ENCODE assay signal across 1 cellular context in genomic region chr12:67647547-67648305, GRCh38.
TF ChIP-seq lines count a peak whose summit lies in the region.

No MANE protein-coding gene starts in this region.

TF ChIP-seq in HepG2, 621 proteins besides CTCF, POLR2A, EP300 and RAD21 (continued from another document and continues in another):
- TF ChIP-seq, protein P1, sequence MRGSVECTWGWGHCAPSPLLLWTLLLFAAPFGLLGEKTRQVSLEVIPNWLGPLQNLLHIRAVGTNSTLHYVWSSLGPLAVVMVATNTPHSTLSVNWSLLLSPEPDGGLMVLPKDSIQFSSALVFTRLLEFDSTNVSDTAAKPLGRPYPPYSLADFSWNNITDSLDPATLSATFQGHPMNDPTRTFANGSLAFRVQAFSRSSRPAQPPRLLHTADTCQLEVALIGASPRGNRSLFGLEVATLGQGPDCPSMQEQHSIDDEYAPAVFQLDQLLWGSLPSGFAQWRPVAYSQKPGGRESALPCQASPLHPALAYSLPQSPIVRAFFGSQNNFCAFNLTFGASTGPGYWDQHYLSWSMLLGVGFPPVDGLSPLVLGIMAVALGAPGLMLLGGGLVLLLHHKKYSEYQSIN (CRISPR knock-in tag; IDR thresholded peaks at IDR 0.05; ENCODE audit: borderline replicate concordance), result no peak
- no peak for TF ChIP-seq SPEN (CRISPR knock-in tag; IDR thresholded peaks at IDR 0.05; ENCODE audit: low read depth)
- TF ChIP-seq, protein P2, sequence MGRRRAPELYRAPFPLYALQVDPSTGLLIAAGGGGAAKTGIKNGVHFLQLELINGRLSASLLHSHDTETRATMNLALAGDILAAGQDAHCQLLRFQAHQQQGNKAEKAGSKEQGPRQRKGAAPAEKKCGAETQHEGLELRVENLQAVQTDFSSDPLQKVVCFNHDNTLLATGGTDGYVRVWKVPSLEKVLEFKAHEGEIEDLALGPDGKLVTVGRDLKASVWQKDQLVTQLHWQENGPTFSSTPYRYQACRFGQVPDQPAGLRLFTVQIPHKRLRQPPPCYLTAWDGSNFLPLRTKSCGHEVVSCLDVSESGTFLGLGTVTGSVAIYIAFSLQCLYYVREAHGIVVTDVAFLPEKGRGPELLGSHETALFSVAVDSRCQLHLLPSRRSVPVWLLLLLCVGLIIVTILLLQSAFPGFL (CRISPR knock-in tag; IDR thresholded peaks at IDR 0.05), result no peak
- no peak for TF ChIP-seq MYNN (CRISPR knock-in tag; IDR thresholded peaks at IDR 0.05; ENCODE audit: low read depth)
- TF ChIP-seq, protein P3, sequence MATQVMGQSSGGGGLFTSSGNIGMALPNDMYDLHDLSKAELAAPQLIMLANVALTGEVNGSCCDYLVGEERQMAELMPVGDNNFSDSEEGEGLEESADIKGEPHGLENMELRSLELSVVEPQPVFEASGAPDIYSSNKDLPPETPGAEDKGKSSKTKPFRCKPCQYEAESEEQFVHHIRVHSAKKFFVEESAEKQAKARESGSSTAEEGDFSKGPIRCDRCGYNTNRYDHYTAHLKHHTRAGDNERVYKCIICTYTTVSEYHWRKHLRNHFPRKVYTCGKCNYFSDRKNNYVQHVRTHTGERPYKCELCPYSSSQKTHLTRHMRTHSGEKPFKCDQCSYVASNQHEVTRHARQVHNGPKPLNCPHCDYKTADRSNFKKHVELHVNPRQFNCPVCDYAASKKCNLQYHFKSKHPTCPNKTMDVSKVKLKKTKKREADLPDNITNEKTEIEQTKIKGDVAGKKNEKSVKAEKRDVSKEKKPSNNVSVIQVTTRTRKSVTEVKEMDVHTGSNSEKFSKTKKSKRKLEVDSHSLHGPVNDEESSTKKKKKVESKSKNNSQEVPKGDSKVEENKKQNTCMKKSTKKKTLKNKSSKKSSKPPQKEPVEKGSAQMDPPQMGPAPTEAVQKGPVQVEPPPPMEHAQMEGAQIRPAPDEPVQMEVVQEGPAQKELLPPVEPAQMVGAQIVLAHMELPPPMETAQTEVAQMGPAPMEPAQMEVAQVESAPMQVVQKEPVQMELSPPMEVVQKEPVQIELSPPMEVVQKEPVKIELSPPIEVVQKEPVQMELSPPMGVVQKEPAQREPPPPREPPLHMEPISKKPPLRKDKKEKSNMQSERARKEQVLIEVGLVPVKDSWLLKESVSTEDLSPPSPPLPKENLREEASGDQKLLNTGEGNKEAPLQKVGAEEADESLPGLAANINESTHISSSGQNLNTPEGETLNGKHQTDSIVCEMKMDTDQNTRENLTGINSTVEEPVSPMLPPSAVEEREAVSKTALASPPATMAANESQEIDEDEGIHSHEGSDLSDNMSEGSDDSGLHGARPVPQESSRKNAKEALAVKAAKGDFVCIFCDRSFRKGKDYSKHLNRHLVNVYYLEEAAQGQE (IDR thresholded peaks at IDR 0.05; ENCODE audit: borderline replicate concordance in 1 of 2, low read depth in 1 of 2, low read length in 2 of 2), result no peak
- no peak for TF ChIP-seq SNAI1 (CRISPR knock-in tag; IDR thresholded peaks at IDR 0.05; ENCODE audit: borderline replicate concordance)
- no peak for TF ChIP-seq ZNF230 (CRISPR knock-in tag; IDR thresholded peaks at IDR 0.05)
- TF ChIP-seq AGO2 (optimal IDR thresholded peaks at IDR 0.05; ENCODE audit: low read depth, low read length), result no peak
- no peak for TF ChIP-seq ZKSCAN1 (IDR thresholded peaks at IDR 0.05; ENCODE audit: low read length)
- no peak for TF ChIP-seq NFRKB (IDR thresholded peaks at IDR 0.05)
- no peak for TF ChIP-seq HMGA1 (CRISPR knock-in tag; conservative IDR thresholded peaks at IDR 0.05)
- TF ChIP-seq ZBTB21 (CRISPR knock-in tag; IDR thresholded peaks at IDR 0.05), result no peak
- no peak for TF ChIP-seq ZNF557 (CRISPR knock-in tag; IDR thresholded peaks at IDR 0.05)
- TF ChIP-seq, protein P4, sequence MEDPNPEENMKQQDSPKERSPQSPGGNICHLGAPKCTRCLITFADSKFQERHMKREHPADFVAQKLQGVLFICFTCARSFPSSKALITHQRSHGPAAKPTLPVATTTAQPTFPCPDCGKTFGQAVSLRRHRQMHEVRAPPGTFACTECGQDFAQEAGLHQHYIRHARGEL (CRISPR knock-in tag; IDR thresholded peaks at IDR 0.05), result no peak
- TF ChIP-seq, protein P5, sequence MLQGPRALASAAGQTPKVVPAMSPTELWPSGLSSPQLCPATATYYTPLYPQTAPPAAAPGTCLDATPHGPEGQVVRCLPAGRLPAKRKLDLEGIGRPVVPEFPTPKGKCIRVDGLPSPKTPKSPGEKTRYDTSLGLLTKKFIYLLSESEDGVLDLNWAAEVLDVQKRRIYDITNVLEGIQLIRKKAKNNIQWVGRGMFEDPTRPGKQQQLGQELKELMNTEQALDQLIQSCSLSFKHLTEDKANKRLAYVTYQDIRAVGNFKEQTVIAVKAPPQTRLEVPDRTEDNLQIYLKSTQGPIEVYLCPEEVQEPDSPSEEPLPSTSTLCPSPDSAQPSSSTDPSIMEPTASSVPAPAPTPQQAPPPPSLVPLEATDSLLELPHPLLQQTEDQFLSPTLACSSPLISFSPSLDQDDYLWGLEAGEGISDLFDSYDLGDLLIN (CRISPR knock-in tag; IDR thresholded peaks at IDR 0.05; ENCODE audit: borderline replicate concordance), result no peak
- TF ChIP-seq ZNF282 (IDR thresholded peaks at IDR 0.05; ENCODE audit: partially characterized antibody), result no peak
- TF ChIP-seq NR2F2 (IDR thresholded peaks at IDR 0.05; ENCODE audit: borderline replicate concordance, low read depth), result no peak
- no peak for TF ChIP-seq FOXK1 (CRISPR knock-in tag; IDR thresholded peaks at IDR 0.05; ENCODE audit: borderline replicate concordance, low read depth)
- TF ChIP-seq ZNF276 (CRISPR knock-in tag; IDR thresholded peaks at IDR 0.05; ENCODE audit: low read depth), result 0 out of 2 replicates have a peak, but pooled peaks have one; percentile 13
- no peak for TF ChIP-seq KLF6 (CRISPR knock-in tag; IDR thresholded peaks at IDR 0.05)
- TF ChIP-seq AKAP8 (CRISPR knock-in tag; IDR thresholded peaks at IDR 0.05), result no peak
- TF ChIP-seq SMARCE1 (IDR thresholded peaks at IDR 0.05; ENCODE audit: borderline replicate concordance), result no peak
- no peak for TF ChIP-seq RORA (CRISPR knock-in tag; IDR thresholded peaks at IDR 0.05)
- TF ChIP-seq THYN1 (CRISPR knock-in tag; IDR thresholded peaks at IDR 0.05; ENCODE audit: borderline replicate concordance, low read depth), result no peak
- no peak for TF ChIP-seq ZNF460 (CRISPR knock-in tag; IDR thresholded peaks at IDR 0.05; ENCODE audit: borderline replicate concordance)
- peak; percentile 16 for TF ChIP-seq HNRNPLL (IDR thresholded peaks at IDR 0.05; ENCODE audit: low read depth, low read length, poor library complexity, severe bottlenecking)
- TF ChIP-seq REPIN1 (CRISPR knock-in tag; IDR thresholded peaks at IDR 0.05; ENCODE audit: borderline replicate concordance, low read depth), result no peak
- TF ChIP-seq FUBP1 (CRISPR knock-in tag; IDR thresholded peaks at IDR 0.05; ENCODE audit: borderline replicate concordance), result no peak
- no peak for TF ChIP-seq LBX2 (CRISPR knock-in tag; IDR thresholded peaks at IDR 0.05; ENCODE audit: borderline replicate concordance)
- TF ChIP-seq ZNF562 (CRISPR knock-in tag; IDR thresholded peaks at IDR 0.05; ENCODE audit: borderline replicate concordance), result no peak
- TF ChIP-seq ZNF780A (CRISPR knock-in tag; IDR thresholded peaks at IDR 0.05), result no peak
- no peak for TF ChIP-seq TOE1 (CRISPR knock-in tag; IDR thresholded peaks at IDR 0.05)
- TF ChIP-seq PLRG1 (conservative IDR thresholded peaks at IDR 0.05), result no peak
- TF ChIP-seq, protein P6, sequence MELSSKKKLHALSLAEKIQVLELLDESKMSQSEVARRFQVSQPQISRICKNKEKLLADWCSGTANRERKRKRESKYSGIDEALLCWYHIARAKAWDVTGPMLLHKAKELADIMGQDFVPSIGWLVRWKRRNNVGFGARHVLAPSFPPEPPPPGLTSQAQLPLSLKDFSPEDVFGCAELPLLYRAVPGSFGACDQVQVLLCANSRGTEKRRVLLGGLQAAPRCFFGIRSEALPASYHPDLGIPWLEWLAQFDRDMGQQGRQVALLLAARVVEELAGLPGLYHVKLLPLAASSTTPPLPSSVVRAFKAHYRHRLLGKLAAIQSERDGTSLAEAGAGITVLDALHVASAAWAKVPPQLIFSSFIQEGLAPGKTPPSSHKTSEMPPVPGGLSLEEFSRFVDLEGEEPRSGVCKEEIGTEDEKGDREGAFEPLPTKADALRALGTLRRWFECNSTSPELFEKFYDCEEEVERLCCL (CRISPR knock-in tag; IDR thresholded peaks at IDR 0.05; ENCODE audit: borderline replicate concordance), result no peak
- no peak for TF ChIP-seq MXD1 (CRISPR knock-in tag; IDR thresholded peaks at IDR 0.05)
- no peak for TF ChIP-seq SMAD1 (CRISPR knock-in tag; IDR thresholded peaks at IDR 0.05; ENCODE audit: borderline replicate concordance, low read depth)
- no peak for TF ChIP-seq EZH2 (conservative IDR thresholded peaks at IDR 0.05; ENCODE audit: low read depth, low read length)
- no peak for TF ChIP-seq ZBTB20 (CRISPR knock-in tag; IDR thresholded peaks at IDR 0.05; ENCODE audit: borderline replicate concordance, low read depth)
- TF ChIP-seq PTBP1 (IDR thresholded peaks at IDR 0.05; ENCODE audit: low read depth, low read length, poor library complexity, severe bottlenecking), result no peak
- TF ChIP-seq MTA3 (CRISPR knock-in tag; IDR thresholded peaks at IDR 0.05), result no peak
- no peak for TF ChIP-seq ZNF143 (CRISPR knock-in tag; IDR thresholded peaks at IDR 0.05)
- no peak for TF ChIP-seq HIVEP1 (CRISPR knock-in tag; IDR thresholded peaks at IDR 0.05)
- TF ChIP-seq ZNF781 (CRISPR knock-in tag; IDR thresholded peaks at IDR 0.05; ENCODE audit: borderline replicate concordance, not compliant biosample characterization), result no peak
- 0 out of 2 replicates have a peak, but pooled peaks have one; percentile 16 for TF ChIP-seq BHLHE40 (IDR thresholded peaks at IDR 0.05; ENCODE audit: low read length)
- no peak for TF ChIP-seq MIXL1 (CRISPR knock-in tag; IDR thresholded peaks at IDR 0.05)
- TF ChIP-seq SOX5 (CRISPR knock-in tag; IDR thresholded peaks at IDR 0.05; ENCODE audit: borderline replicate concordance), result no peak
- TF ChIP-seq, protein P7, sequence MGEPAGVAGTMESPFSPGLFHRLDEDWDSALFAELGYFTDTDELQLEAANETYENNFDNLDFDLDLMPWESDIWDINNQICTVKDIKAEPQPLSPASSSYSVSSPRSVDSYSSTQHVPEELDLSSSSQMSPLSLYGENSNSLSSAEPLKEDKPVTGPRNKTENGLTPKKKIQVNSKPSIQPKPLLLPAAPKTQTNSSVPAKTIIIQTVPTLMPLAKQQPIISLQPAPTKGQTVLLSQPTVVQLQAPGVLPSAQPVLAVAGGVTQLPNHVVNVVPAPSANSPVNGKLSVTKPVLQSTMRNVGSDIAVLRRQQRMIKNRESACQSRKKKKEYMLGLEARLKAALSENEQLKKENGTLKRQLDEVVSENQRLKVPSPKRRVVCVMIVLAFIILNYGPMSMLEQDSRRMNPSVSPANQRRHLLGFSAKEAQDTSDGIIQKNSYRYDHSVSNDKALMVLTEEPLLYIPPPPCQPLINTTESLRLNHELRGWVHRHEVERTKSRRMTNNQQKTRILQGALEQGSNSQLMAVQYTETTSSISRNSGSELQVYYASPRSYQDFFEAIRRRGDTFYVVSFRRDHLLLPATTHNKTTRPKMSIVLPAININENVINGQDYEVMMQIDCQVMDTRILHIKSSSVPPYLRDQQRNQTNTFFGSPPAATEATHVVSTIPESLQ (CRISPR knock-in tag; conservative IDR thresholded peaks at IDR 0.05), result no peak
- no peak for TF ChIP-seq ZNF484 (CRISPR knock-in tag; IDR thresholded peaks at IDR 0.05; ENCODE audit: borderline replicate concordance, low read depth)
- TF ChIP-seq, protein P8, sequence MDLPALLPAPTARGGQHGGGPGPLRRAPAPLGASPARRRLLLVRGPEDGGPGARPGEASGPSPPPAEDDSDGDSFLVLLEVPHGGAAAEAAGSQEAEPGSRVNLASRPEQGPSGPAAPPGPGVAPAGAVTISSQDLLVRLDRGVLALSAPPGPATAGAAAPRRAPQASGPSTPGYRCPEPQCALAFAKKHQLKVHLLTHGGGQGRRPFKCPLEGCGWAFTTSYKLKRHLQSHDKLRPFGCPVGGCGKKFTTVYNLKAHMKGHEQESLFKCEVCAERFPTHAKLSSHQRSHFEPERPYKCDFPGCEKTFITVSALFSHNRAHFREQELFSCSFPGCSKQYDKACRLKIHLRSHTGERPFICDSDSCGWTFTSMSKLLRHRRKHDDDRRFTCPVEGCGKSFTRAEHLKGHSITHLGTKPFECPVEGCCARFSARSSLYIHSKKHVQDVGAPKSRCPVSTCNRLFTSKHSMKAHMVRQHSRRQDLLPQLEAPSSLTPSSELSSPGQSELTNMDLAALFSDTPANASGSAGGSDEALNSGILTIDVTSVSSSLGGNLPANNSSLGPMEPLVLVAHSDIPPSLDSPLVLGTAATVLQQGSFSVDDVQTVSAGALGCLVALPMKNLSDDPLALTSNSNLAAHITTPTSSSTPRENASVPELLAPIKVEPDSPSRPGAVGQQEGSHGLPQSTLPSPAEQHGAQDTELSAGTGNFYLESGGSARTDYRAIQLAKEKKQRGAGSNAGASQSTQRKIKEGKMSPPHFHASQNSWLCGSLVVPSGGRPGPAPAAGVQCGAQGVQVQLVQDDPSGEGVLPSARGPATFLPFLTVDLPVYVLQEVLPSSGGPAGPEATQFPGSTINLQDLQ (CRISPR knock-in tag; IDR thresholded peaks at IDR 0.05), result no peak
